1 cellular context compared by ENCODE assay signal in genomic region chr6:170293881-170294755, GRCh38.
TF ChIP-seq lines count a peak whose summit lies in the region.

No MANE protein-coding gene starts in this region.

TF ChIP-seq in H1, 55 proteins besides CTCF, POLR2A, EP300 and RAD21:
- no peak for TF ChIP-seq PHF8 (conservative IDR thresholded peaks at IDR 0.05; ENCODE audit: low read depth, low read length)
- no peak for TF ChIP-seq EGR1 (IDR thresholded peaks at IDR 0.05; ENCODE audit: borderline replicate concordance, low read depth, low read length)
- TF ChIP-seq ATF3 (IDR thresholded peaks at IDR 0.05; ENCODE audit: insufficient read depth, low read depth, low read length) = no peak
- TF ChIP-seq YY1 (IDR thresholded peaks at IDR 0.05; ENCODE audit: low read depth, low read length) = no peak
- TF ChIP-seq ZNF274 (IDR thresholded peaks at IDR 0.05; ENCODE audit: borderline replicate concordance, extremely low read depth, low read length) = no peak
- no peak for TF ChIP-seq SIRT6 (IDR thresholded peaks at IDR 0.05; ENCODE audit: low read length)
- no peak for TF ChIP-seq FOSL1 (IDR thresholded peaks at IDR 0.05; ENCODE audit: insufficient read depth, low read depth, low read length)
- no peak for TF ChIP-seq JUN (IDR thresholded peaks at IDR 0.05; ENCODE audit: low read depth, low read length)
- TF ChIP-seq EZH2 (IDR thresholded peaks at IDR 0.05; ENCODE audit: low read depth, low read length, severe bottlenecking) = no peak
- TF ChIP-seq TBP (IDR thresholded peaks at IDR 0.05; ENCODE audit: low read depth, low read length) = no peak
- no peak for TF ChIP-seq CREB1 (IDR thresholded peaks at IDR 0.05)
- TF ChIP-seq SIX5 (IDR thresholded peaks at IDR 0.05; ENCODE audit: low read depth, low read length) = no peak
- no peak for TF ChIP-seq SP2 (IDR thresholded peaks at IDR 0.05; ENCODE audit: low read length)
- no peak for TF ChIP-seq HDAC6 (IDR thresholded peaks at IDR 0.05; ENCODE audit: low read depth, low read length)
- TF ChIP-seq MAFK (IDR thresholded peaks at IDR 0.05; ENCODE audit: low read depth, low read length) = no peak
- TF ChIP-seq TEAD4 (IDR thresholded peaks at IDR 0.05; ENCODE audit: low read depth, low read length) = no peak
- no peak for TF ChIP-seq GTF2F1 (IDR thresholded peaks at IDR 0.05; ENCODE audit: borderline replicate concordance, low read depth, low read length)
- no peak for TF ChIP-seq SAP30 (IDR thresholded peaks at IDR 0.05; ENCODE audit: insufficient read depth, insufficient replicate concordance, low read length)
- TF ChIP-seq USF2 (IDR thresholded peaks at IDR 0.05; ENCODE audit: low read length) = no peak
